1 cellular context compared by ENCODE assay signal in the genomic region with DNA sequence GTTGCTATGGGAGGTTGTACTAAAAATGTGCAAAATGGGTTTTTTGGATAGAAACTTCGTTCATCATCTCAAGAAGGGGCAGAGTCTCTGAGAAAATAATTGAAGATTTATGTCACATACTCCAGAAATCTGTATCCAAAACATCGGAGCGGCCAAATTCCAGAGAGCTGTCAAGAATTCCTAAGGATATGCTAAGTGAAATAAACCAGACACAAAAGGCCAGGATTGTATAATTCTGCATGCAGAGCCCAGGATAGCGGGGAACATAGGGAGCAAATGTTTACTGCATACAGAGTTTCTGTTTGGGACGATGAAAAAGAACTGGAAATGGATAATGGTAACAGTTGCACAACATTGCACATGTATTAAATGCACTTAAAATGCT.
A peak's percentile ranks its signal among the peaks of the same experiment; 100 is the strongest.
TF ChIP-seq lines count a peak whose summit lies in the region.

No MANE protein-coding gene starts in this region.

TF ChIP-seq in HEK293, 187 proteins besides CTCF, POLR2A, EP300 and RAD21 (continued from another document):
- TF ChIP-seq, protein P1, sequence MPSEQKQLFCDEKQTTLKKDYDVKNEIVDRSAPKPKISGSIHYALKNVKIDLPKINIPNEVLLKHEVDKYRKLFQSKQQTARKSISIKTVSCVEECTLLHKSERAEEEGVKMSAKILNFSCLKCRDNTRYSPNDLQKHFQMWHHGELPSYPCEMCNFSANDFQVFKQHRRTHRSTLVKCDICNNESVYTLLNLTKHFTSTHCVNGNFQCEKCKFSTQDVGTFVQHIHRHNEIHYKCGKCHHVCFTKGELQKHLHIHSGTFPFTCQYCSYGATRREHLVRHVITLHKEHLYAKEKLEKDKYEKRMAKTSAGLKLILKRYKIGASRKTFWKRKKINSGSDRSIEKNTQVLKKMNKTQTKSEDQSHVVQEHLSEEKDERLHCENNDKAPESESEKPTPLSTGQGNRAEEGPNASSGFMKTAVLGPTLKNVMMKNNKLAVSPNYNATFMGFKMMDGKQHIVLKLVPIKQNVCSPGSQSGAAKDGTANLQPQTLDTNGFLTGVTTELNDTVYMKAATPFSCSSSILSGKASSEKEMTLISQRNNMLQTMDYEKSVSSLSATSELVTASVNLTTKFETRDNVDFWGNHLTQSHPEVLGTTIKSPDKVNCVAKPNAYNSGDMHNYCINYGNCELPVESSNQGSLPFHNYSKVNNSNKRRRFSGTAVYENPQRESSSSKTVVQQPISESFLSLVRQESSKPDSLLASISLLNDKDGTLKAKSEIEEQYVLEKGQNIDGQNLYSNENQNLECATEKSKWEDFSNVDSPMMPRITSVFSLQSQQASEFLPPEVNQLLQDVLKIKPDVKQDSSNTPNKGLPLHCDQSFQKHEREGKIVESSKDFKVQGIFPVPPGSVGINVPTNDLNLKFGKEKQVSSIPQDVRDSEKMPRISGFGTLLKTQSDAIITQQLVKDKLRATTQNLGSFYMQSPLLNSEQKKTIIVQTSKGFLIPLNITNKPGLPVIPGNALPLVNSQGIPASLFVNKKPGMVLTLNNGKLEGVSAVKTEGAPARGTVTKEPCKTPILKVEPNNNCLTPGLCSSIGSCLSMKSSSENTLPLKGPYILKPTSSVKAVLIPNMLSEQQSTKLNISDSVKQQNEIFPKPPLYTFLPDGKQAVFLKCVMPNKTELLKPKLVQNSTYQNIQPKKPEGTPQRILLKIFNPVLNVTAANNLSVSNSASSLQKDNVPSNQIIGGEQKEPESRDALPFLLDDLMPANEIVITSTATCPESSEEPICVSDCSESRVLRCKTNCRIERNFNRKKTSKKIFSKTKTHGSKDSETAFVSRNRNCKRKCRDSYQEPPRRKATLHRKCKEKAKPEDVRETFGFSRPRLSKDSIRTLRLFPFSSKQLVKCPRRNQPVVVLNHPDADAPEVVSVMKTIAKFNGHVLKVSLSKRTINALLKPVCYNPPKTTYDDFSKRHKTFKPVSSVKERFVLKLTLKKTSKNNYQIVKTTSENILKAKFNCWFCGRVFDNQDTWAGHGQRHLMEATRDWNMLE (tag by site-specific recombination; conservative IDR thresholded peaks at IDR 0.05; ENCODE audit: low read depth): 0 out of 2 replicates have a peak, but pooled peaks have one; percentile 3
